Comparison of ENCODE assay signal across 21 cellular contexts in the genomic region with DNA sequence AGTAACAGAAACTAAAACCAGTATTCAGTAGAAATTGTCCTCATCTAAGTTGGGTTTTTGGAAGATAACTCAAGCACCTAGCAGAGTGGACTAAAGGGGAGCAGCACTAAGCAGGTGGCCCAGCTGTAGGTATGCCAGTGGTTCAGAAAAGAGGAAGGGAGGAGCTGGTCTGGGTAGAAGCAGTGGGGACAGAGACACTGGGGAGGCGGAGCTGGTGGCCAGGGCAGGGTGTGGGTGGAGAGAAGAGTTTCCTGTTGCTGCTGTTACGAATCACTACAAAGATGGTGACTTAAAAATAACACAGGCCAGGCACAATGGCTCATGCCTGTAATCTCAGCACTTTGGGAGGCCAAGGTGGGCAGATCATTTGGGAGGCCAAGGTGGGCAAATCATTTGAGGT.
A peak's percentile ranks its signal among the peaks of the same experiment; 100 is the strongest.
DNase-seq lines count a peak whose midpoint lies in the region; ATAC-seq, FAIRE-seq and TF ChIP-seq lines count a peak whose summit lies in the region.
"Had no signal": no experiment of that assay in that cellular context is flagged by ENCODE, and none has a peak within 500 bp of the region (broad histone marks: within the 10 kb centered on the region; RNA-seq: fewer than 3 reads in every experiment).

No MANE protein-coding gene starts in this region.

- H3K9me3 ChIP-seq in MG63, result no peaks in the 10 kb centered on the region
- H3K9me3 ChIP-seq: sigmoid colon, thoracic aorta had no signal

- no peaks in the 10 kb centered on the region for H3K36me3 Mint-ChIP-seq in natural killer cell treated with Interleukin-12 subunit alpha and Interleukin-12 subunit beta and Interleukin-15 and Interleukin-18, amount 100 ng/mL, for 72 hours

- FAIRE-seq in GM12891 (lab: Jason Lieb, UNC), result no peak
- FAIRE-seq: GM12892, keratinocyte had no signal

- H3K27ac Mint-ChIP-seq in natural killer cell treated with Interleukin-12 subunit alpha and Interleukin-12 subunit beta and Interleukin-15 and Interleukin-18, amount 100 ng/mL, for 72 hours, result peak overlapping the region; percentile 70 to 72

- peaks cover 8 to 24% of the 10 kb centered on the region in 2 donors for H3K4me1 Mint-ChIP-seq in natural killer cell treated with Interleukin-12 subunit alpha and Interleukin-12 subunit beta and Interleukin-15 and Interleukin-18, amount 100 ng/mL, for 72 hours (ENCODE audit: low read depth in 2 of 2)

- no peak for TF ChIP-seq POLR2A in GM12891 (IDR thresholded peaks at IDR 0.05; ENCODE audit: low read depth, low read length)

- H3K4me3 Mint-ChIP-seq in natural killer cell treated with Interleukin-12 subunit alpha and Interleukin-12 subunit beta and Interleukin-15 and Interleukin-18, amount 100 ng/mL, for 72 hours, result peak overlapping the region; percentile 12

- peaks cover 6% of the 10 kb centered on the region for H3K9me3 Mint-ChIP-seq in natural killer cell treated with Interleukin-12 subunit alpha and Interleukin-12 subunit beta and Interleukin-15 and Interleukin-18, amount 100 ng/mL, for 72 hours

- no peaks in the 10 kb centered on the region for H3K36me3 ChIP-seq in MG63
- H3K36me3 ChIP-seq: heart right ventricle, sigmoid colon, thoracic aorta had no signal

- peaks cover 0 to 3% of the 10 kb centered on the region in 2 donors for H3K27me3 Mint-ChIP-seq in natural killer cell treated with Interleukin-12 subunit alpha and Interleukin-12 subunit beta and Interleukin-15 and Interleukin-18, amount 100 ng/mL, for 72 hours

- no peaks in the 10 kb centered on the region for H3K27me3 ChIP-seq in MG63
- H3K27me3 ChIP-seq: sigmoid colon had no signal

- ATAC-seq in HG02798 (IDR thresholded peaks at IDR 0.05; ENCODE audit: poor library complexity, unreplicated experiment), result peak; percentile 33
- ATAC-seq in natural killer cell treated with Interleukin-12 subunit alpha and Interleukin-12 subunit beta and Interleukin-15 and Interleukin-18, amount 100 ng/mL, for 72 hours, result peak in 1 of 2 donors; percentile 46
- ATAC-seq: heart right ventricle had no signal

- DNase-seq in GM12891 (ENCODE audit: insufficient read length, low spot score) (no peak), NOMO-1 treated with dmso at 0.1 percent for 144 hours (lab: John Stamatoyannopoulos, UW; ENCODE audit: unreplicated experiment) (peak; percentile 29), GM03348 (ENCODE audit: low spot score) (no peak), cerebellum (ENCODE audit: low spot score) (no peak), MG63 (no peak)
- DNase-seq in natural killer cell treated with Interleukin-12 subunit alpha and Interleukin-12 subunit beta and Interleukin-15 and Interleukin-18, amount 100 ng/mL, for 72 hours (ENCODE audit: low spot score), result no peak
- DNase-seq: activated CD4-positive, CD25-positive, alpha-beta regulatory T cell; activated naive CD4-positive, alpha-beta T cell treated with Interleukin-2 at 50 U/mL for 16 hours; C1 segment of cervical spinal cord; effector CD4-positive, alpha-beta T cell; heart right ventricle; midbrain; NCI-H1436 treated with DMSO at 0.1 percent for 48 hours; NCI-H446 treated with DMSO at 0.1 percent for 48 hours; occipital lobe; sigmoid colon; stimulated activated CD4-positive, alpha-beta T cell treated with anti-CD3 and anti-CD28 coated beads, Interleukin-2, amount 100 ng/mL, for 24 hours had no signal

- H3K4me3 ChIP-seq in MG63, result no peak overlapping the region
- H3K4me3 ChIP-seq: heart right ventricle, sigmoid colon, thoracic aorta had no signal

TF ChIP-seq in GM12891, 5 proteins besides CTCF, POLR2A, EP300 and RAD21:
- TF ChIP-seq TAF1 (IDR thresholded peaks at IDR 0.05; ENCODE audit: low read depth, low read length) (no peak), PAX5 (IDR thresholded peaks at IDR 0.05; ENCODE audit: insufficient read depth, low read length, severe bottlenecking) (no peak), SPI1 (IDR thresholded peaks at IDR 0.05; ENCODE audit: low read depth, low read length) (0 out of 2 replicates have a peak, but pooled peaks have one; percentile 9), POLR2AphosphoS5 (IDR thresholded peaks at IDR 0.05; ENCODE audit: low read depth, low read length) (no peak)
